ENCODE assay signal across 8 cellular contexts in genomic region chr10:100009793-100010676, GRCh38. TPM values are rescaled to one million over a fixed set of nuclear protein-coding genes. Genes with fewer than 3 reads are reported as not detected.
DNase-seq lines count a peak whose midpoint lies in the region; ATAC-seq and TF ChIP-seq lines count a peak whose summit lies in the region.

DNMBP (minus strand) TSS chr10:100009947; CDS start chr10:99972124, 37,823 bp downstream.

- ATAC-seq in GM18520 (IDR thresholded peaks at IDR 0.05; ENCODE audit: unreplicated experiment) (peak; percentile 71), HG03045 (IDR thresholded peaks at IDR 0.05; ENCODE audit: unreplicated experiment) (peak; percentile 76), right lobe of liver (peak; percentile 80 to 93 (median 92))

- H3K36me3 ChIP-seq in right lobe of liver: no peaks in the 10 kb centered on the region

- peak; percentile 81 for TF ChIP-seq POLR2A in right lobe of liver (IDR thresholded peaks at IDR 0.05)

- TF ChIP-seq CTCF in dorsolateral prefrontal cortex (IDR thresholded peaks at IDR 0.05 in 54 of 56, conservative IDR thresholded peaks at IDR 0.05 in 2 of 56; ENCODE audit: low read depth in 1 of 56, partially characterized antibody in 56 of 56) (peak in 54 of 56 donors; percentile 27 to 72 (median 53)), right lobe of liver (IDR thresholded peaks at IDR 0.05) (peak; percentile 44 to 78 (median 58))

- WGBS in right lobe of liver (ENCODE audit: insufficient coverage, low coverage, low lambda C conversion rate, missing lambda C conversion rate): 8% methylated on average over 21 of the region's 86 CpGs

- no peaks in the 10 kb centered on the region for H3K27me3 ChIP-seq in dorsolateral prefrontal cortex
- no peaks in the 10 kb centered on the region for H3K27me3 ChIP-seq in right lobe of liver

- H3K4me1 ChIP-seq in right lobe of liver: peaks cover 0 to 22% (median 11%) of the 10 kb centered on the region in 4 donors

- intact Hi-C loops in dorsolateral prefrontal cortex (cut with DNase I) (loop anchor here in 1 of 2 donors (10.0 kb wide), 1 partner anchor 165 kb away; no protein-coding TSS in a partner anchor), right lobe of liver (cut with DNase I) (no loop called here)

- no peaks in the 10 kb centered on the region for H3K9me3 ChIP-seq in right lobe of liver

- peak; percentile 94 for DNase-seq in AG08395 (ENCODE audit: low spot score)
- DNase-seq in NCI-H446 (lab: John Stamatoyannopoulos, UW): peak; percentile 20 to 82
- peak; percentile 75 to 78 for DNase-seq in activated CD4-positive, alpha-beta T cell treated with anti-CD3 and anti-CD28 coated beads, Interleukin-2, amount 50 U/mL, for 4 hours
- peak; percentile 24 to 80 (median 50) for DNase-seq in dorsolateral prefrontal cortex
- DNase-seq in right lobe of liver: peak; percentile 86 to 91 (median 88)
- peak; percentile 82 for DNase-seq in stimulated activated CD4-positive, alpha-beta T cell treated with anti-CD3 and anti-CD28 coated beads, Interleukin-4, amount 100 ng/mL, for 24 hours

- H3K4me3 ChIP-seq in dorsolateral prefrontal cortex: peak within 1 kb of the TSS; percentile 56 to 92 (median 80)
- peak within 1 kb of the TSS; percentile 70 to 87 (median 79) for H3K4me3 ChIP-seq in right lobe of liver

- H3K27ac ChIP-seq in dorsolateral prefrontal cortex (peak within 1 kb of the TSS in 47 of 59 donors; percentile 0 to 89 (median 67)), right lobe of liver (peak within 1 kb of the TSS; percentile 63 to 75 (median 73))

RNA-seq across cellular contexts. Expression of gene DNMBP, which starts in this region (rescaled TPM):
- total RNA-seq in dorsolateral prefrontal cortex (10 to 100 TPM in 44 of 120 experiments, 1 to 10 TPM in 76; 5.3 to 14.0 (median 9.2) TPM), right lobe of liver (10 to 100 TPM in 3 of 6 experiments, 1 to 10 TPM in 3; 7.9 to 12.7 (median 9.9) TPM)

Comparison
In these comparisons a context has a peak if more than half of its experiments do, and no peak if none do; other contexts are left out.
1. Peak in every context shown above with its lines: DNase-seq, ATAC-seq, H3K4me3 ChIP-seq and H3K27ac ChIP-seq.